In the genomic region with DNA sequence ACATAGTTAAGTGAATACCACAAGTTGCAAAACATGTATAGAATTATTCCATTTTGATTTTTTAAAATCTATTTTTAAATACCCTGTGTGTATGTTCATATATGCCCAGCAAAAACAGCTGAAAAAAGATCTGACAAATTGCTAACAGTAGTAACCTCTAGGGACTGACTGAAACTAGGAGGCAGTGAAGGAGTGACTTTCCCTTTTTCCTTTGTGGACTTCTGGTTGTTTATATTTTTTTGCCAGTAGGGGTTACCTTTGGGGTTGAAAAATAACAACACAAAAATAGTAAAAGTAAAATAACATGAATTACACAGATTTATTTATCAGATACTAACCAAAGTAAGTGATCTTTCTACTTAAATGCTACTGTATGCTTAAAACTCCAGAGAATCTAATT, we compare ENCODE assay signal across 1 cellular context.
TF ChIP-seq lines count a peak whose summit lies in the region.

No MANE protein-coding gene starts in this region.

TF ChIP-seq in IMR-90, 13 proteins besides CTCF, POLR2A, EP300 and RAD21 (continued from another document):
- no peak for TF ChIP-seq RCOR1 (IDR thresholded peaks at IDR 0.05; ENCODE audit: insufficient replicate concordance, low read length)
- TF ChIP-seq, protein P1, sequence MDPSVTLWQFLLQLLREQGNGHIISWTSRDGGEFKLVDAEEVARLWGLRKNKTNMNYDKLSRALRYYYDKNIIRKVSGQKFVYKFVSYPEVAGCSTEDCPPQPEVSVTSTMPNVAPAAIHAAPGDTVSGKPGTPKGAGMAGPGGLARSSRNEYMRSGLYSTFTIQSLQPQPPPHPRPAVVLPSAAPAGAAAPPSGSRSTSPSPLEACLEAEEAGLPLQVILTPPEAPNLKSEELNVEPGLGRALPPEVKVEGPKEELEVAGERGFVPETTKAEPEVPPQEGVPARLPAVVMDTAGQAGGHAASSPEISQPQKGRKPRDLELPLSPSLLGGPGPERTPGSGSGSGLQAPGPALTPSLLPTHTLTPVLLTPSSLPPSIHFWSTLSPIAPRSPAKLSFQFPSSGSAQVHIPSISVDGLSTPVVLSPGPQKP (IDR thresholded peaks at IDR 0.05; ENCODE audit: borderline replicate concordance, low read depth, low read length), result no peak
- no peak for TF ChIP-seq RFX5 (IDR thresholded peaks at IDR 0.05; ENCODE audit: low read depth, low read length)
- no peak for TF ChIP-seq FOS (IDR thresholded peaks at IDR 0.05; ENCODE audit: low read depth, low read length)
- TF ChIP-seq, protein P2, sequence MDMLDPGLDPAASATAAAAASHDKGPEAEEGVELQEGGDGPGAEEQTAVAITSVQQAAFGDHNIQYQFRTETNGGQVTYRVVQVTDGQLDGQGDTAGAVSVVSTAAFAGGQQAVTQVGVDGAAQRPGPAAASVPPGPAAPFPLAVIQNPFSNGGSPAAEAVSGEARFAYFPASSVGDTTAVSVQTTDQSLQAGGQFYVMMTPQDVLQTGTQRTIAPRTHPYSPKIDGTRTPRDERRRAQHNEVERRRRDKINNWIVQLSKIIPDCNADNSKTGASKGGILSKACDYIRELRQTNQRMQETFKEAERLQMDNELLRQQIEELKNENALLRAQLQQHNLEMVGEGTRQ (IDR thresholded peaks at IDR 0.05; ENCODE audit: low read depth, low read length), result no peak
- TF ChIP-seq BHLHE40 (IDR thresholded peaks at IDR 0.05; ENCODE audit: low read depth, low read length), result no peak
- TF ChIP-seq MXI1 (IDR thresholded peaks at IDR 0.05; ENCODE audit: borderline replicate concordance, low read depth, low read length), result no peak
- TF ChIP-seq SMC3 (IDR thresholded peaks at IDR 0.05; ENCODE audit: low read depth, low read length), result no peak
- no peak for TF ChIP-seq MAFK (IDR thresholded peaks at IDR 0.05; ENCODE audit: low read depth, low read length)
